ENCODE assay signal across 1 cellular context in genomic region chr17:75511610-75512575, GRCh38.
TF ChIP-seq lines count a peak whose summit lies in the region.

No MANE protein-coding gene starts in this region.

TF ChIP-seq in HepG2, 621 proteins besides CTCF, POLR2A, EP300 and RAD21 (continued from another document and continues in another):
- TF ChIP-seq ZBTB49 (CRISPR knock-in tag; IDR thresholded peaks at IDR 0.05; ENCODE audit: borderline replicate concordance) (no peak), ZNF615 (CRISPR knock-in tag; IDR thresholded peaks at IDR 0.05; ENCODE audit: borderline replicate concordance) (0 out of 2 replicates have a peak, but pooled peaks have one; percentile 42), BORCS8-MEF2B (CRISPR knock-in tag; IDR thresholded peaks at IDR 0.05) (peak; percentile 87), SNAPC5 (CRISPR knock-in tag; IDR thresholded peaks at IDR 0.05; ENCODE audit: borderline replicate concordance) (no peak), RAD51 (IDR thresholded peaks at IDR 0.05; ENCODE audit: borderline replicate concordance) (no peak), ZNF121 (CRISPR knock-in tag; IDR thresholded peaks at IDR 0.05) (peak; percentile 76; the same call in 1 of the 2 replicates), ZNF510 (CRISPR knock-in tag; IDR thresholded peaks at IDR 0.05; ENCODE audit: low read depth) (no peak), THAP11 (CRISPR knock-in tag; IDR thresholded peaks at IDR 0.05) (peak; percentile 75), ZHX1 (CRISPR knock-in tag; IDR thresholded peaks at IDR 0.05; ENCODE audit: low read depth) (peak; percentile 83; the same call in 1 of the 2 replicates), GFI1 (CRISPR knock-in tag; IDR thresholded peaks at IDR 0.05; ENCODE audit: borderline replicate concordance) (peak; percentile 77), HNF4G (IDR thresholded peaks at IDR 0.05; ENCODE audit: borderline replicate concordance, low read depth, low read length) (peak; percentile 84), HNF4G (CRISPR knock-in tag; IDR thresholded peaks at IDR 0.05; ENCODE audit: borderline replicate concordance, low read depth) (no peak; the same call in 1 of the 2 replicates), ZNF136 (CRISPR knock-in tag; IDR thresholded peaks at IDR 0.05; ENCODE audit: low read depth) (0 out of 2 replicates have a peak, but pooled peaks have one; percentile 74), KDM3A (CRISPR knock-in tag; IDR thresholded peaks at IDR 0.05; ENCODE audit: low read depth) (peak; percentile 86), ZNF552 (CRISPR knock-in tag; IDR thresholded peaks at IDR 0.05; ENCODE audit: borderline replicate concordance) (peak; percentile 65), POLR2G (IDR thresholded peaks at IDR 0.05; ENCODE audit: low read depth, low read length) (no peak), MLXIP (CRISPR knock-in tag; IDR thresholded peaks at IDR 0.05; ENCODE audit: borderline replicate concordance) (no peak), XRCC5 (optimal IDR thresholded peaks at IDR 0.05; ENCODE audit: low read length) (peak; percentile 95), ZNF503 (CRISPR knock-in tag; IDR thresholded peaks at IDR 0.05) (peak; percentile 92), ESRRA (CRISPR knock-in tag; IDR thresholded peaks at IDR 0.05; ENCODE audit: low read depth) (peak; percentile 67; the same call in 1 of the 2 replicates), FLYWCH1 (CRISPR knock-in tag; IDR thresholded peaks at IDR 0.05) (no peak), ZSCAN21 (CRISPR knock-in tag; IDR thresholded peaks at IDR 0.05; ENCODE audit: borderline replicate concordance) (peak; percentile 71; the same call in 1 of the 2 replicates), KLF12 (CRISPR knock-in tag; IDR thresholded peaks at IDR 0.05; ENCODE audit: borderline replicate concordance) (peak; percentile 90), CC2D1A (CRISPR knock-in tag; IDR thresholded peaks at IDR 0.05) (peak; percentile 90; the same call in 1 of the 2 replicates), ZNF441 (CRISPR knock-in tag; IDR thresholded peaks at IDR 0.05; ENCODE audit: borderline replicate concordance) (peak; percentile 69; the same call in 1 of the 2 replicates), SKIL (CRISPR knock-in tag; IDR thresholded peaks at IDR 0.05; ENCODE audit: borderline replicate concordance) (peak; percentile 82), ZNF34 (CRISPR knock-in tag; IDR thresholded peaks at IDR 0.05; ENCODE audit: borderline replicate concordance) (no peak), ZMYM4 (CRISPR knock-in tag; IDR thresholded peaks at IDR 0.05) (peak; percentile 88), ZNF513 (CRISPR knock-in tag; conservative IDR thresholded peaks at IDR 0.05) (no peak), TEAD3 (CRISPR knock-in tag; optimal IDR thresholded peaks at IDR 0.05; ENCODE audit: borderline replicate concordance) (peak; percentile 64), ZGPAT (CRISPR knock-in tag; IDR thresholded peaks at IDR 0.05) (peak; percentile 89), MTERF4 (CRISPR knock-in tag; IDR thresholded peaks at IDR 0.05) (peak; percentile 84; the same call in 1 of the 2 replicates), DNMT3B (CRISPR knock-in tag; conservative IDR thresholded peaks at IDR 0.05) (0 out of 2 replicates have a peak, but pooled peaks have one; percentile 74), RFX3 (CRISPR knock-in tag; IDR thresholded peaks at IDR 0.05) (no peak), ZNF672 (CRISPR knock-in tag; IDR thresholded peaks at IDR 0.05) (no peak), SNAPC4 (CRISPR knock-in tag; IDR thresholded peaks at IDR 0.05) (no peak)
